Comparison of ENCODE assay signal across 26 cellular contexts in genomic region chr18:3492166-3492565, GRCh38. TPM values are rescaled to one million over a fixed set of nuclear protein-coding genes. Genes with fewer than 3 reads are reported as not detected.
DNase-seq lines count a peak whose midpoint lies in the region; ATAC-seq, FAIRE-seq and TF ChIP-seq lines count a peak whose summit lies in the region.
"Had no signal": no experiment of that assay in that cellular context is flagged by ENCODE, and none has a peak within 500 bp of the region (broad histone marks: within the 10 kb centered on the region; RNA-seq: fewer than 3 reads in every experiment).

No MANE protein-coding gene starts in this region.

- TF ChIP-seq CTCF in GM10266 (IDR thresholded peaks at IDR 0.05; ENCODE audit: control insufficient read depth, insufficient read depth, low read depth, missing control alignments) (no peak), gastrocnemius medialis (IDR thresholded peaks at IDR 0.05 in 4 of 5, conservative IDR thresholded peaks at IDR 0.05 in 1 of 5) (no peak), ascending aorta (IDR thresholded peaks at IDR 0.05) (no peak)

- H3K36me3 ChIP-seq in gastrocnemius medialis: no peaks in the 10 kb centered on the region
- H3K36me3 ChIP-seq in ascending aorta: no peaks in the 10 kb centered on the region
- H3K36me3 ChIP-seq: HAP-1, SJSA1 had no signal

- H3K27me3 ChIP-seq in gastrocnemius medialis: no peaks in the 10 kb centered on the region
- no peaks in the 10 kb centered on the region for H3K27me3 ChIP-seq in ascending aorta
- H3K27me3 ChIP-seq: SJSA1 had no signal

- in situ Hi-C loops in Caki2 (cut with HindIII; ENCODE audit: low pct_unique_long_range_greater_than_20kb, low sequenced_read_pairs): no loop called here
- in situ Hi-C loops in gastrocnemius medialis (cut with MboI; ENCODE audit: low sequenced_read_pairs in 4 of 4): no loop called here

- H3K9me3 ChIP-seq in gastrocnemius medialis (no peaks in the 10 kb centered on the region), ascending aorta (no peaks in the 10 kb centered on the region)
- H3K9me3 ChIP-seq: HAP-1, SJSA1 had no signal

- no peak for TF ChIP-seq POLR2A in gastrocnemius medialis (IDR thresholded peaks at IDR 0.05)

- H3K4me3 ChIP-seq in gastrocnemius medialis (no peak overlapping the region), ascending aorta (no peak overlapping the region)
- H3K4me3 ChIP-seq: HAP-1, SJSA1 had no signal

- FAIRE-seq in urothelium cell line (lab: Jason Lieb, UNC): peak; percentile 82
- FAIRE-seq: GM12891 had no signal

- ATAC-seq in gastrocnemius medialis (no peak), GM18907 (IDR thresholded peaks at IDR 0.05; ENCODE audit: unreplicated experiment) (no peak)
- ATAC-seq: PC-3, Right ventricle myocardium inferior, T-cell had no signal

- intact Hi-C loops in gastrocnemius medialis (cut with DNase I; ENCODE audit: low total_unique reads): no loop called here
- intact Hi-C loops in ascending aorta (cut with DNase I): no loop called here

- peak; percentile 77 for DNase-seq in Caki2 (ENCODE audit: low read depth)
- peak; percentile 1 for DNase-seq in GM10266 (ENCODE audit: extremely low spot score)
- peak; percentile 47 for DNase-seq in kidney glomerular epithelial cell (lab: John Stamatoyannopoulos, UW)
- DNase-seq in urothelium cell line (ENCODE audit: low spot score): no peak
- no peak for DNase-seq in gastrocnemius medialis
- DNase-seq in ascending aorta (ENCODE audit: low spot score in 2 of 2): no peak
- DNase-seq: ACHN, DMS153, EL, GDM1, GOT3, NCI-H1092, NCI-H1417 treated with DMSO at 0.1 percent for 48 hours, NCI-H187, NCI-H2081 treated with DMSO at 0.1 percent for 48 hours, NCI-H2171 treated with DMSO at 0.1 percent for 48 hours, NCI-H345, NCI-H510A treated with DMSO at 0.1 percent for 48 hours, PC-3, T-cell had no signal

- H3K27ac ChIP-seq in gastrocnemius medialis (no peak overlapping the region), ascending aorta (no peak overlapping the region)
- H3K27ac ChIP-seq: HL-60, SJSA1 had no signal

- no peaks in the 10 kb centered on the region for H3K4me1 ChIP-seq in gastrocnemius medialis
- H3K4me1 ChIP-seq in ascending aorta: no peaks in the 10 kb centered on the region
- H3K4me1 ChIP-seq: SJSA1 had no signal

RNA-seq across cellular contexts. Expression of gene TGIF1, which starts 42.2 kb away (rescaled TPM):
- 395 and 500 TPM in 2 replicates for total RNA-seq in Caki2 (2014; rRNA removed; shearing (Covaris generic); ENCODE audit: low replicate concordance)
- total RNA-seq in gastrocnemius medialis (10 to 100 TPM; 33.8 to 90.8 (median 47.0) TPM), ascending aorta (39.7 TPM)

Comparison
In these comparisons a context has a peak if more than half of its experiments do, and no peak if none do; other contexts are left out.
1. DNase-seq: peak in Caki2 (single experiment), GM10266 (single experiment) and kidney glomerular epithelial cell (single experiment); none in urothelium cell line (single experiment), gastrocnemius medialis (0 of 2) and ascending aorta (0 of 2).